ENCODE assay signal across 14 cellular contexts in the genomic region with DNA sequence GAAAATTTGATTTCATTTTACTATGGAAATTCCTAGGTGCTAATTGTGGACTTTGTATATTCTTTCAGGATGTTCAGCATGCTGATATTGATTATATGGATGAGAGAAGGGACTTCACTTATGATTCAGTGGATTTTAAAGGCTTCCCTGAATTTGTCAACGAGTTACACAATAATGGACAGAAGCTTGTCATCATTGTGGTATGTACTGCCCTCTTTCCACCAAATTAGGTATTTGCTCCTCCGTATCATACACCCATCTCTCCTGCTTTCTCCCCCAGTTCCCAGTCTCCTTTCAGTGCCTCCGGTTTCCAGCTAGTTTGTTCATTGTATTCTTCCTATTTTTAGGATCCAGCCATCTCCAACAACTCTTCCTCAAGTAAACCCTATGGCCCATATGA. TPM values are rescaled to one million over a fixed set of nuclear protein-coding genes. Genes with fewer than 3 reads are reported as not detected.
DNase-seq lines count a peak whose midpoint lies in the region; ATAC-seq and TF ChIP-seq lines count a peak whose summit lies in the region.
"Had no signal": no experiment of that assay in that cellular context is flagged by ENCODE, and none has a peak within 500 bp of the region (broad histone marks: within the 10 kb centered on the region; RNA-seq: fewer than 3 reads in every experiment).

No MANE protein-coding gene starts in this region.

- DNase-seq in NCI-H748 (lab: John Stamatoyannopoulos, UW; ENCODE audit: unreplicated experiment) (peak; percentile 17), NCI-H748 treated with DMSO at 0.1 percent for 48 hours (lab: John Stamatoyannopoulos, UW) (no peak), SK-MEL-5 (ENCODE audit: low read depth, low spot score) (peak; percentile 41), foreskin keratinocyte (peak; percentile 39 to 64), upper lobe of right lung (no peak), left cardiac atrium (no peak), pons (ENCODE audit: low spot score) (no peak)
- DNase-seq: activated CD4-positive, CD25-positive, alpha-beta regulatory T cell treated with anti-CD3 and anti-CD28 coated beads, Interleukin-2, amount 50 U/mL, for 72 hours; activated T-cell treated with anti-CD3 and anti-CD28 coated beads, Interleukin-2, amount 50 U/mL, for 72 hours; NCI-H1694; stimulated activated naive CD4-positive, alpha-beta T cell treated with Interleukin-2 at 50 U/mL for 16 hours had no signal

- in situ Hi-C loops in SK-MEL-5 (cut with HindIII; ENCODE audit: low pct_unique_long_range_greater_than_20kb, low sequenced_read_pairs), result no loop called here

- H3K4me1 ChIP-seq in foreskin keratinocyte (peaks cover 12% of the 10 kb centered on the region), upper lobe of right lung (no peaks in the 10 kb centered on the region)

- H3K27ac ChIP-seq in foreskin keratinocyte (no peak overlapping the region), upper lobe of right lung (no peak overlapping the region)

- no peaks in the 10 kb centered on the region for H3K36me3 ChIP-seq in upper lobe of right lung

- H3K9me3 ChIP-seq in upper lobe of right lung, result no peaks in the 10 kb centered on the region

- ATAC-seq in foreskin keratinocyte (peak; percentile 69), upper lobe of right lung (peak; percentile 33), left cardiac atrium (no peak), HG03354 (IDR thresholded peaks at IDR 0.05; ENCODE audit: poor library complexity, severe bottlenecking, unreplicated experiment) (no peak)
- ATAC-seq: activated T-cell treated with anti-CD3 and anti-CD28 coated beads, Interleukin-2, amount 50 U/mL, for 72 hours had no signal

- TF ChIP-seq CTCF in foreskin keratinocyte (conservative IDR thresholded peaks at IDR 0.05), result peak; percentile 66
- TF ChIP-seq CTCF in upper lobe of right lung (IDR thresholded peaks at IDR 0.05), result no peak

- H3K27me3 ChIP-seq in foreskin keratinocyte, result no peaks in the 10 kb centered on the region
- no peaks in the 10 kb centered on the region for H3K27me3 ChIP-seq in upper lobe of right lung

- intact Hi-C loops in upper lobe of right lung (cut with DNase I) (no loop called here), left cardiac atrium (cut with DNase I) (no loop called here)

- no peak overlapping the region for H3K4me3 ChIP-seq in upper lobe of right lung

RNA-seq across cellular contexts. Expression of gene MGAM, which starts 34.6 kb away (rescaled TPM):
- total RNA-seq in SK-MEL-5 (2014; rRNA removed; shearing (Covaris generic)), result 0.16 TPM in 1 of 2 replicates, not detected in the other
- 0.06 and 0.20 TPM in 2 replicates for polyA plus RNA-seq in SK-MEL-5 (2015; cell fraction: cytosol; rRNA removed)
- 0.09 and 0.30 TPM in 2 replicates for polyA plus RNA-seq in SK-MEL-5 (2015; cell fraction: nucleus; rRNA removed)
- total RNA-seq in foreskin keratinocyte (under 0.01 and 0.35 TPM in 2 replicates), upper lobe of right lung (7.2 TPM), left cardiac atrium (1 to 10 TPM; 1.0 to 1.2 TPM)
- polyA plus RNA-seq in foreskin keratinocyte, result 0.01 and 0.08 TPM in 2 replicates
- total RNA-seq: kidney epithelial cell had no signal

RNA-seq across cellular contexts. Expression of gene TAS2R38, which starts 56.7 kb away (rescaled TPM):
- total RNA-seq in SK-MEL-5 (2014; rRNA removed; shearing (Covaris generic)), result not detected in 2 replicates
- not detected in 2 replicates for polyA plus RNA-seq in SK-MEL-5 (2015; cell fraction: cytosol; rRNA removed)
- polyA plus RNA-seq in SK-MEL-5 (2015; cell fraction: nucleus; rRNA removed), result 0.20 and 0.52 TPM in 2 replicates
- not detected in 2 replicates for total RNA-seq in foreskin keratinocyte
- not detected in 2 replicates for polyA plus RNA-seq in foreskin keratinocyte
- total RNA-seq in upper lobe of right lung, result not detected
- total RNA-seq in left cardiac atrium, result not detected
- total RNA-seq: activated T-cell treated with anti-CD3 and anti-CD28 coated beads, Interleukin-2, amount 50 U/mL, for 72 hours; kidney epithelial cell had no signal
- polyA plus RNA-seq: esophagus had no signal

Comparison
In these comparisons a context has a peak if more than half of its experiments do, and no peak if none do; other contexts are left out.
1. DNase-seq: peak in NCI-H748 (single experiment), SK-MEL-5 (single experiment) and foreskin keratinocyte (2 of 2); none in NCI-H748 treated with DMSO at 0.1 percent for 48 hours (single experiment), upper lobe of right lung (single experiment), left cardiac atrium (single experiment) and pons (single experiment).
2. ATAC-seq: peak in foreskin keratinocyte (single experiment) and upper lobe of right lung (single experiment); none in left cardiac atrium (0 of 2) and HG03354 (single experiment).